ENCODE assay signal across 8 cellular contexts in genomic region chr10:102432162-102432950, GRCh38. TPM values are rescaled to one million over a fixed set of nuclear protein-coding genes. Genes with fewer than 3 reads are reported as not detected.
DNase-seq lines count a peak whose midpoint lies in the region; ATAC-seq and TF ChIP-seq lines count a peak whose summit lies in the region.

Gene CUEDC2, minus strand, starts transcription at chr10:102432574. Its CDS starts 7,386 bp downstream, at chr10:102425188.

- no peak for TF ChIP-seq CTCF in nephron (IDR thresholded peaks at IDR 0.05; ENCODE audit: unreplicated experiment in 3 of 3)

- H3K4me3 Mint-ChIP-seq in nephron, result peak within 1 kb of the TSS; percentile 97 to 98 (median 97)
- peak within 1 kb of the TSS; percentile 89 to 90 for H3K4me3 Mint-ChIP-seq in stimulated activated naive CD8-positive, alpha-beta T cell treated with anti-CD3 and anti-CD28 coated beads, Interleukin-15, amount 100 ng/mL, for 72 hours

- H3K27me3 Mint-ChIP-seq in nephron (ENCODE audit: low read depth), result peaks cover 6% of the 10 kb centered on the region
- no peaks in the 10 kb centered on the region for H3K27me3 Mint-ChIP-seq in stimulated activated naive CD8-positive, alpha-beta T cell treated with anti-CD3 and anti-CD28 coated beads, Interleukin-15, amount 100 ng/mL, for 72 hours

- peak within 1 kb of the TSS; percentile 89 to 96 (median 93) for H3K27ac Mint-ChIP-seq in nephron
- peak within 1 kb of the TSS; percentile 94 to 97 for H3K27ac Mint-ChIP-seq in stimulated activated naive CD8-positive, alpha-beta T cell treated with anti-CD3 and anti-CD28 coated beads, Interleukin-15, amount 100 ng/mL, for 72 hours

- peaks cover 35% of the 10 kb centered on the region for H3K4me1 Mint-ChIP-seq in nephron
- H3K4me1 Mint-ChIP-seq in stimulated activated naive CD8-positive, alpha-beta T cell treated with anti-CD3 and anti-CD28 coated beads, Interleukin-15, amount 100 ng/mL, for 72 hours, result peaks cover 58% of the 10 kb centered on the region

- H3K9me3 Mint-ChIP-seq in nephron, result no peaks in the 10 kb centered on the region
- no peaks in the 10 kb centered on the region for H3K9me3 Mint-ChIP-seq in stimulated activated naive CD8-positive, alpha-beta T cell treated with anti-CD3 and anti-CD28 coated beads, Interleukin-15, amount 100 ng/mL, for 72 hours

- peaks cover 35% of the 10 kb centered on the region for H3K27me3 ChIP-seq in H7 (ENCODE audit: control insufficient read depth, insufficient read depth, low read length)

- ATAC-seq in stimulated activated naive CD8-positive, alpha-beta T cell treated with anti-CD3 and anti-CD28 coated beads, Interleukin-15, amount 100 ng/mL, for 72 hours, result peak; percentile 95

- no peaks in the 10 kb centered on the region for H3K36me3 ChIP-seq in H7 (replicated peaks; ENCODE audit: control insufficient read depth, insufficient read depth, low read length)

- H3K36me3 Mint-ChIP-seq in nephron (ENCODE audit: low read depth), result no peaks in the 10 kb centered on the region

- DNase-seq in ELR (ENCODE audit: low read depth), result peak; percentile 98
- peak; percentile 96 for DNase-seq in H7
- DNase-seq in M059J (ENCODE audit: low read depth), result peak; percentile 96
- DNase-seq in SHP77 (lab: John Stamatoyannopoulos, UW), result peak; percentile 95
- DNase-seq in activated effector memory CD4-positive, alpha-beta T cell treated with Interleukin-2 at 50 U/mL for 16 hours, result peak; percentile 94
- DNase-seq in fibroblast of peridontal ligament (ENCODE audit: extremely low read depth), result peak; percentile 97
- DNase-seq in stimulated activated naive CD8-positive, alpha-beta T cell treated with anti-CD3 and anti-CD28 coated beads, Interleukin-15, amount 100 ng/mL, for 72 hours, result peak; percentile 96 to 98

- peak within 1 kb of the TSS; percentile 85 for H3K4me3 ChIP-seq in H7 (ENCODE audit: insufficient read depth, low read depth, low read length)

RNA-seq across cellular contexts. Expression of gene CUEDC2, which starts in this region (rescaled TPM):
- total RNA-seq in H7 (2014; rRNA removed; shearing (Covaris generic)), result 51.3 and 64.7 TPM in 2 replicates
- total RNA-seq in M059J (2014; rRNA removed; shearing (Covaris generic)), result 33.1 and 50.9 TPM in 2 replicates

Comparison
In these comparisons a context has a peak if more than half of its experiments do, and no peak if none do; other contexts are left out.
1. Peak in every context shown above with its lines: DNase-seq, ATAC-seq and H3K4me3 ChIP-seq.